20 cellular contexts compared by ENCODE assay signal in the genomic region with DNA sequence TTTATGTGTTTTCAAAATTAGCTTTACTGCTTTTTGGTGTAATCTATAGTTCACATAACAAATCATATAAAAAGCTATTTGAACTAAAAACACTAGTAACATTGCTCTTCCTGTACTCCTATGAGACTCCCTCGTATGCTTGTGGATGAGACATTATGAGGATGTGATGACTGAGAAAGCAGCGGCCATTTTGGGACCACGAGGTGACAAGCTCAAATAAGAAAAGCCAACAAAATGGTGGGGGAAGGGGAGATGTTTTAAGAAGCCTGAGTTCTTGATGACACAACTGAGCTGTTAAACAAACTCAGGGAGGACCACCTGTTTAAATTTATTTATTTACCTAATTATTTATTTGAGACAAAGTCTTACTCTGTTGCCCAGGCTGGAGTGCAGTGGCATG. TPM values are rescaled to one million over a fixed set of nuclear protein-coding genes. Genes with fewer than 3 reads are reported as not detected.
"Had no signal": no experiment of that assay in that cellular context is flagged by ENCODE, and none has a peak within 500 bp of the region (broad histone marks: within the 10 kb centered on the region; RNA-seq: fewer than 3 reads in every experiment).

No MANE protein-coding gene starts in this region.

- H3K4me1 Mint-ChIP-seq: brain, endodermal cell had no signal

- H3K27ac Mint-ChIP-seq: activated naive CD4-positive, alpha-beta T cell treated with anti-CD3 and anti-CD28 coated beads, Interleukin-2, amount 50 U/mL, for 24 hours; brain; endodermal cell; progenitor cell of endocrine pancreas; T-helper 2 cell treated with Interferon-gamma antibody and Interleukin-4, amounts not matched to agents 5 μg/mL and 100 μg/mL, for 36 hours had no signal

- H3K36me3 ChIP-seq: upper lobe of left lung had no signal

- DNase-seq: activated CD4-positive, alpha-beta T cell treated with anti-CD3 and anti-CD28 coated beads for 1 hour; activated CD8-positive, alpha-beta memory T cell treated with anti-CD3 and anti-CD28 coated beads for 24 hours; activated effector memory CD4-positive, alpha-beta T cell treated with Interleukin-2 at 50 U/mL for 16 hours; amygdala; dermis blood vessel endothelial cell; endodermal cell; hippocampal formation; midbrain; right cardiac atrium; stimulated activated CD4-positive, alpha-beta T cell treated with anti-CD3 and anti-CD28 coated beads, Interleukin-1b, Interleukin-23, amount 100 ng/mL, for 48 hours; stimulated activated naive CD4-positive, alpha-beta T cell; SW 1271; upper lobe of left lung had no signal

- H3K27me3 ChIP-seq: upper lobe of left lung had no signal

- H3K27me3 Mint-ChIP-seq: activated naive CD4-positive, alpha-beta T cell treated with anti-CD3 and anti-CD28 coated beads, Interleukin-2, amount 50 U/mL, for 24 hours; progenitor cell of endocrine pancreas had no signal

- H3K9me3 ChIP-seq: upper lobe of left lung had no signal

- H3K27ac ChIP-seq: upper lobe of left lung had no signal

- H3K36me3 Mint-ChIP-seq: activated naive CD4-positive, alpha-beta T cell treated with anti-CD3 and anti-CD28 coated beads, Interleukin-2, amount 50 U/mL, for 24 hours; brain had no signal

- H3K4me3 ChIP-seq: lung, upper lobe of left lung had no signal

- H3K9me3 Mint-ChIP-seq: activated naive CD4-positive, alpha-beta T cell treated with anti-CD3 and anti-CD28 coated beads, Interleukin-2, amount 50 U/mL, for 24 hours; endodermal cell; T-helper 2 cell treated with Interferon-gamma antibody and Interleukin-4, amounts not matched to agents 5 μg/mL and 100 μg/mL, for 36 hours had no signal

- H3K4me3 Mint-ChIP-seq: activated naive CD4-positive, alpha-beta T cell treated with anti-CD3 and anti-CD28 coated beads, Interleukin-2, amount 50 U/mL, for 24 hours; brain; endodermal cell; T-helper 2 cell treated with Interferon-gamma antibody and Interleukin-4, amounts not matched to agents 5 μg/mL and 100 μg/mL, for 36 hours had no signal

- ATAC-seq: right cardiac atrium had no signal

RNA-seq across cellular contexts. Expression of a gene that starts 4.5 kb away (rescaled TPM):
- total RNA-seq: dermis blood vessel endothelial cell, endodermal cell, glomerular endothelial cell, progenitor cell of endocrine pancreas, temporal lobe had no signal

RNA-seq across cellular contexts. Expression of a gene that starts 21.4 kb away (rescaled TPM):
- total RNA-seq: dermis blood vessel endothelial cell, endodermal cell, glomerular endothelial cell, progenitor cell of endocrine pancreas had no signal

RNA-seq across cellular contexts. Expression of a gene that starts 35.1 kb away (rescaled TPM):
- total RNA-seq: dermis blood vessel endothelial cell, endodermal cell, glomerular endothelial cell, progenitor cell of endocrine pancreas had no signal

RNA-seq across cellular contexts. Expression of a gene that starts 50.8 kb away (rescaled TPM):
- total RNA-seq: endodermal cell, glomerular endothelial cell, progenitor cell of endocrine pancreas, temporal lobe had no signal
